In genomic region chr22:36335621-36336020, GRCh38 we compare ENCODE assay signal across 9 cellular contexts. TPM values are rescaled to one million over a fixed set of nuclear protein-coding genes. Genes with fewer than 3 reads are reported as not detected.
A peak's percentile ranks its signal among the peaks of the same experiment; 100 is the strongest.
DNase-seq lines count a peak whose midpoint lies in the region; TF ChIP-seq lines count a peak whose summit lies in the region.
"Had no signal": no experiment of that assay in that cellular context is flagged by ENCODE, and none has a peak within 500 bp of the region (broad histone marks: within the 10 kb centered on the region; RNA-seq: fewer than 3 reads in every experiment).

No MANE protein-coding gene starts in this region.

- H3K36me3 ChIP-seq in A673 (ENCODE audit: insufficient read depth, low read length, poor library complexity, severe bottlenecking) (peaks cover 38% of the 10 kb centered on the region), MM.1S (replicated peaks; ENCODE audit: insufficient read depth, low read length) (peaks cover 19% of the 10 kb centered on the region; the same call in 1 of the 2 replicates), colonic mucosa (peaks cover 19% of the 10 kb centered on the region), WERI-Rb-1 (peaks cover 57% of the 10 kb centered on the region)

- no peaks in the 10 kb centered on the region for H3K9me2 ChIP-seq in MM.1S (replicated peaks; ENCODE audit: insufficient read depth, low read length)

- no peaks in the 10 kb centered on the region for H3K9me3 Mint-ChIP-seq in nephron

- no peak for TF ChIP-seq CTCF in A673 (conservative IDR thresholded peaks at IDR 0.05; ENCODE audit: low read depth, low read length)
- TF ChIP-seq CTCF in MM.1S (IDR thresholded peaks at IDR 0.05; ENCODE audit: low read length): no peak
- no peak for TF ChIP-seq CTCF in colonic mucosa (IDR thresholded peaks at IDR 0.05)
- TF ChIP-seq CTCF in nephron (IDR thresholded peaks at IDR 0.05; ENCODE audit: unreplicated experiment in 3 of 3): no peak
- no peak for TF ChIP-seq CTCF in WERI-Rb-1 (IDR thresholded peaks at IDR 0.05; ENCODE audit: low read depth, low read length)

- BruUV-seq in A673 (replicated peaks; lab: Mats Ljungman, UMichigan): no TSS peak

- H3K27me3 ChIP-seq in A673 (replicated peaks; ENCODE audit: insufficient read depth, low read depth, low read length, poor library complexity) (no peaks in the 10 kb centered on the region), MM.1S (replicated peaks; ENCODE audit: insufficient read depth, low read length) (no peaks in the 10 kb centered on the region), colonic mucosa (no peaks in the 10 kb centered on the region), WERI-Rb-1 (ENCODE audit: insufficient read depth, low read depth, severe bottlenecking) (no peaks in the 10 kb centered on the region)

- no peaks in the 10 kb centered on the region for H3K9me3 ChIP-seq in A673 (ENCODE audit: low read depth, low read length, poor library complexity, severe bottlenecking)
- no peaks in the 10 kb centered on the region for H3K9me3 ChIP-seq in MM.1S (replicated peaks; ENCODE audit: insufficient read depth, low read length)
- H3K9me3 ChIP-seq in colonic mucosa: no peaks in the 10 kb centered on the region
- no peaks in the 10 kb centered on the region for H3K9me3 ChIP-seq in WERI-Rb-1 (ENCODE audit: severe bottlenecking)

- H3K4me1 ChIP-seq in A673 (ENCODE audit: insufficient read depth, low read length, poor library complexity, severe bottlenecking) (peaks cover 71% of the 10 kb centered on the region), MM.1S (ENCODE audit: low read length) (peaks cover 79% of the 10 kb centered on the region), colonic mucosa (peaks cover 49% of the 10 kb centered on the region)

- H2AFZ ChIP-seq in MM.1S (ENCODE audit: low read length): no peak overlapping the region

- peak overlapping the region; percentile 27 to 100 (median 67) for H3K27ac Mint-ChIP-seq in nephron

- H3K9ac ChIP-seq in MM.1S (ENCODE audit: low read length) (no peak overlapping the region), colonic mucosa (ENCODE audit: low read depth in 2 of 2, low read length in 2 of 2) (peak overlapping the region in 1 of 2 donors; percentile 62)
- H3K9ac ChIP-seq: KMS-11 had no signal

- DNase-seq in A673 (ENCODE audit: low spot score): no peak
- DNase-seq in MM.1S: no peak
- DNase-seq in colonic mucosa: no peak
- no peak for DNase-seq in T-helper 9 cell
- DNase-seq in WERI-Rb-1: no peak
- no peak for DNase-seq in stimulated activated CD4-positive, alpha-beta T cell treated with anti-CD3 and anti-CD28 coated beads, Interleukin-12 subunit alpha, Interleukin-12 subunit beta, amount 100 ng/mL, for 4 hours
- no peak for DNase-seq in activated CD8-positive, alpha-beta memory T cell treated with anti-CD3 and anti-CD28 coated beads for 24 hours

- H3F3A ChIP-seq in MM.1S (ENCODE audit: insufficient read depth, low read length): peaks cover 63% of the 10 kb centered on the region

- no peak overlapping the region for H3K4me3 Mint-ChIP-seq in nephron

- H3K4me3 ChIP-seq in A673 (ENCODE audit: low read depth, low read length, poor library complexity, severe bottlenecking): no peak overlapping the region
- H3K4me3 ChIP-seq in MM.1S (ENCODE audit: low read length): no peak overlapping the region
- no peak overlapping the region for H3K4me3 ChIP-seq in colonic mucosa
- no peak overlapping the region for H3K4me3 ChIP-seq in WERI-Rb-1 (ENCODE audit: low read depth, low read length)

- H3K27me3 Mint-ChIP-seq in nephron (ENCODE audit: low read depth): no peaks in the 10 kb centered on the region

- peaks cover 55% of the 10 kb centered on the region for H3K36me3 Mint-ChIP-seq in nephron (ENCODE audit: low read depth)

- peaks cover 51% of the 10 kb centered on the region for H3K4me1 Mint-ChIP-seq in nephron

- intact Hi-C loops in A673 (cut with micrococcal nuclease; ENCODE audit: unreplicated experiment) (loop anchor here (5.0 kb wide), 1 partner anchor 37 kb away; no protein-coding TSS in a partner anchor), colonic mucosa (cut with DNase I) (no loop called here)

- H4K20me1 ChIP-seq in MM.1S (ENCODE audit: insufficient read depth, low read length): 0 out of 2 replicates have a peak, but pooled peaks cover 13% of the 10 kb centered on the region

- H3K4me2 ChIP-seq in MM.1S (ENCODE audit: low read depth, low read length): no peak overlapping the region
- H3K4me2 ChIP-seq: KMS-11 had no signal

- H3K27ac ChIP-seq in A673 (ENCODE audit: low read depth, low read length, poor library complexity, severe bottlenecking): peak overlapping the region; percentile 96
- peak overlapping the region; percentile 96; the same call in 1 of the 2 replicates for H3K27ac ChIP-seq in MM.1S (ENCODE audit: low read length)
- H3K27ac ChIP-seq in colonic mucosa: peak overlapping the region; percentile 84
- H3K27ac ChIP-seq in WERI-Rb-1: no peak overlapping the region
- H3K27ac ChIP-seq: KMS-11 had no signal

- H3K79me2 ChIP-seq in MM.1S (ENCODE audit: low read length): peaks cover 91% of the 10 kb centered on the region

- POLR2A ChIA-PET in A673 (lab: Charles Lee; ENCODE audit: low non-redundant PET): no interaction called here

- CTCF ChIA-PET in A673 (lab: Charles Lee): interaction anchor here (1.1 kb wide), 1 partner anchor 42 kb away, joined by 3 read pairs; no protein-coding TSS in a partner anchor

RNA-seq across cellular contexts. Expression of gene MYH9, which starts 52.1 kb away (rescaled TPM):
- 290 and 323 TPM in 2 replicates for total RNA-seq in A673 (2021)
- total RNA-seq in colonic mucosa: 100 to 1,000 TPM; 711 to 719 TPM
